9 cellular contexts compared by ENCODE assay signal in genomic region chr6:144559865-144560603, GRCh38.
DNase-seq lines count a peak whose midpoint lies in the region; ATAC-seq and TF ChIP-seq lines count a peak whose summit lies in the region.
"Had no signal": no experiment of that assay in that cellular context is flagged by ENCODE, and none has a peak within 500 bp of the region (broad histone marks: within the 10 kb centered on the region; RNA-seq: fewer than 3 reads in every experiment).

No MANE protein-coding gene starts in this region.

- H3K9me3 ChIP-seq in body of pancreas (no peaks in the 10 kb centered on the region), WERI-Rb-1 (ENCODE audit: severe bottlenecking) (no peaks in the 10 kb centered on the region)
- H3K9me3 ChIP-seq: transverse colon had no signal

- DNase-seq in Daoy (ENCODE audit: low read depth) (peak; percentile 39), RPMI7951 (ENCODE audit: low read depth) (peak; percentile 30), body of pancreas (no peak), WERI-Rb-1 (no peak), DMS114 treated with DMSO at 0.1 percent for 48 hours (lab: John Stamatoyannopoulos, UW; ENCODE audit: unreplicated experiment) (no peak), NCI-H82 treated with DMSO at 0.1 percent for 48 hours (lab: John Stamatoyannopoulos, UW; ENCODE audit: unreplicated experiment) (no peak)
- DNase-seq in natural killer cell treated with Interleukin-12 subunit alpha and Interleukin-12 subunit beta and Interleukin-15 and Interleukin-18, amount 100 ng/mL, for 72 hours (ENCODE audit: low spot score): no peak
- DNase-seq: transverse colon had no signal

- H3K4me3 ChIP-seq in body of pancreas (no peak overlapping the region), WERI-Rb-1 (ENCODE audit: low read depth, low read length) (no peak overlapping the region)
- H3K4me3 ChIP-seq: transverse colon had no signal

- H3K27me3 ChIP-seq in body of pancreas: no peaks in the 10 kb centered on the region
- H3K27me3 ChIP-seq in WERI-Rb-1 (ENCODE audit: insufficient read depth, low read depth, severe bottlenecking): no peaks in the 10 kb centered on the region
- H3K27me3 ChIP-seq: transverse colon had no signal

- H3K36me3 ChIP-seq in body of pancreas (replicated peaks in 1 of 2; ENCODE audit: insufficient read depth in 1 of 2, low read depth in 2 of 2): peaks cover 8 to 10% of the 10 kb centered on the region in 2 donors
- no peaks in the 10 kb centered on the region for H3K36me3 ChIP-seq in WERI-Rb-1

- peaks cover 30 to 31% of the 10 kb centered on the region in 2 donors for H3K4me1 Mint-ChIP-seq in natural killer cell treated with Interleukin-12 subunit alpha and Interleukin-12 subunit beta and Interleukin-15 and Interleukin-18, amount 100 ng/mL, for 72 hours (ENCODE audit: low read depth in 2 of 2)

- no peak for TF ChIP-seq POLR2A in body of pancreas (IDR thresholded peaks at IDR 0.05)

- TF ChIP-seq CTCF in body of pancreas (IDR thresholded peaks at IDR 0.05) (no peak), WERI-Rb-1 (IDR thresholded peaks at IDR 0.05; ENCODE audit: low read depth, low read length) (no peak)

- H3K4me1 ChIP-seq in body of pancreas: peaks cover 9% of the 10 kb centered on the region
- H3K4me1 ChIP-seq: transverse colon had no signal

- 59 to 68% methylated on average over 8 of the region's 8 CpGs for WGBS in body of pancreas, 2 donors

- peaks cover 5% of the 10 kb centered on the region for H3K9me3 Mint-ChIP-seq in natural killer cell treated with Interleukin-12 subunit alpha and Interleukin-12 subunit beta and Interleukin-15 and Interleukin-18, amount 100 ng/mL, for 72 hours

- intact Hi-C loops in body of pancreas (cut with DNase I): no loop called here

- peak overlapping the region; percentile 82 to 91 for H3K27ac Mint-ChIP-seq in natural killer cell treated with Interleukin-12 subunit alpha and Interleukin-12 subunit beta and Interleukin-15 and Interleukin-18, amount 100 ng/mL, for 72 hours

- H3K4me3 Mint-ChIP-seq in natural killer cell treated with Interleukin-12 subunit alpha and Interleukin-12 subunit beta and Interleukin-15 and Interleukin-18, amount 100 ng/mL, for 72 hours: peak overlapping the region; percentile 71

- peak; percentile 62 for ATAC-seq in body of pancreas
- ATAC-seq in natural killer cell treated with Interleukin-12 subunit alpha and Interleukin-12 subunit beta and Interleukin-15 and Interleukin-18, amount 100 ng/mL, for 72 hours: peak; percentile 69 to 81
- ATAC-seq in GM19467 (IDR thresholded peaks at IDR 0.05; ENCODE audit: unreplicated experiment): no peak

- peaks cover 23% of the 10 kb centered on the region for H3K36me3 Mint-ChIP-seq in natural killer cell treated with Interleukin-12 subunit alpha and Interleukin-12 subunit beta and Interleukin-15 and Interleukin-18, amount 100 ng/mL, for 72 hours

- no peaks in the 10 kb centered on the region for H3K27me3 Mint-ChIP-seq in natural killer cell treated with Interleukin-12 subunit alpha and Interleukin-12 subunit beta and Interleukin-15 and Interleukin-18, amount 100 ng/mL, for 72 hours

- H3K27ac ChIP-seq in body of pancreas (peak overlapping the region in 1 of 4 donors; percentile 8), WERI-Rb-1 (no peak overlapping the region)
- H3K27ac ChIP-seq: transverse colon had no signal

Comparison
In these comparisons a context has a peak if more than half of its experiments do, and no peak if none do; other contexts are left out.
1. DNase-seq: peak in Daoy (single experiment) and RPMI7951 (single experiment); none in body of pancreas (0 of 4), natural killer cell treated with Interleukin-12 subunit alpha and Interleukin-12 subunit beta and Interleukin-15 and Interleukin-18, amount 100 ng/mL, for 72 hours (single experiment), WERI-Rb-1 (single experiment), DMS114 treated with DMSO at 0.1 percent for 48 hours (single experiment) and NCI-H82 treated with DMSO at 0.1 percent for 48 hours (single experiment).